In the genomic region with DNA sequence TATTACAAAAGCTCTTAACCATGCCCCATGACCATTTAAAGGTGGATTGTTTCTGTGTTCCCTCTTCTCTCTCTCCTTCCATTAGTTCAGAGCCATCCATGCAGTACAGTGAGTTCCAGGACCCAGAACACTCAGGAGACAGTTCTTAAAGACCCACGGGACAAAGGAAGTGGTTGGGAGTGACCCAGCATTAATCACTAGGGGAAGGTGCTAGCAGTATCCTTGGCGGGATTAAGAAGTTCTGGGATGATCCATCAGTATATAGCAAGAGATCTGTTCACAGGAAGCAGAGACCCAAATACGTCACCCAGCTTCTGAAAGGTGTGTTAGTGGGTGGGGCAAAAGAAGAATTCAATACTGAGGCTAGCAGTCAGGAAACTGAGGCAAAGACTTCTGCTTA, we compare ENCODE assay signal across 4 cellular contexts.
"Had no signal": no experiment of that assay in that cellular context is flagged by ENCODE, and none has a peak within 500 bp of the region (broad histone marks: within the 10 kb centered on the region; RNA-seq: fewer than 3 reads in every experiment).

No MANE protein-coding gene starts in this region.

- H3K4me2 ChIP-seq: GM23338 had no signal

- DNase-seq: H9, HCEC 1CT had no signal

- H2AFZ ChIP-seq: GM23338 had no signal

- H3K4me3 ChIP-seq: GM23338 had no signal

- ATAC-seq: HepG2 had no signal
